25 cellular contexts compared by ENCODE assay signal in the genomic region with DNA sequence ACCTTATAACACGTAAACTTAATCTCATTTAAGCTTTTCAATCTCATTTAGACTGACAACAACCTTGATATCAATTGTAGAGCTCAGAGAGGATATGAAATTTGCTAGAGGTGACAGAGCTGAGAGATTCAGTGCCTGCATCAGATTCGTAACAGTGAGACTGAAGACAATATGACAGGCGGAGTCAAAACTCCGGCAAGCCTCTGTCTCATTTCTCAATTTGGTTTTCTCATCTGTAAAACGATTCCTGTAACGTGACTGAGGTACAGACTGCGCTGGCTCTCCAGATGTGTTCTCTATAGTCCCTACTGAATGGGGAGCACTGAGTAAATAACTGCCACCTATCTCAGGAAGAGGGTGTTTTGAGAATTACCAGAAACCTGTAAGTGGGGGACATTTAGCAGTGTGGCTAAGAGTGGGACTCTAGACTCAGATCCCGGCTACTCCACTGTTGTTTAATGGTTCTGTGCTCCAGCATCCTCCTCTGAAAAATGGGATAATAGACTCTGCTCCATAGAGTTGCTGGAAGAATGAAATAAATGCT. TPM values are rescaled to one million over a fixed set of nuclear protein-coding genes. Genes with fewer than 3 reads are reported as not detected.
DNase-seq lines count a peak whose midpoint lies in the region; ATAC-seq, FAIRE-seq and TF ChIP-seq lines count a peak whose summit lies in the region.
"Had no signal": no experiment of that assay in that cellular context is flagged by ENCODE, and none has a peak within 500 bp of the region (broad histone marks: within the 10 kb centered on the region; RNA-seq: fewer than 3 reads in every experiment).

No MANE protein-coding gene starts in this region.

- H3K4me2 ChIP-seq in GM12878 (ENCODE audit: control insufficient read depth, insufficient read depth) = no peak overlapping the region

- ATAC-seq in activated CD4-positive, alpha-beta T cell treated with anti-CD3 and anti-CD28 coated beads for 36 hours = peak; percentile 5
- ATAC-seq in GM12878 (no peak), HG02571 (IDR thresholded peaks at IDR 0.05; ENCODE audit: unreplicated experiment) (no peak)
- peak; percentile 52 for ATAC-seq in stimulated activated effector memory CD8-positive, alpha-beta T cell treated with anti-CD3 and anti-CD28 coated beads, Interleukin-12 subunit alpha, Interleukin-12 subunit beta, amount 100 ng/mL, for 72 hours
- ATAC-seq: K562 had no signal

- SMC1A ChIA-PET in GM12878 (lab: Charles Lee; ENCODE audit: uncharacterized antibody, unreplicated experiment) = interaction anchor here (0.6 to 1.2 kb wide), 2 partner anchors 93 to 1571 kb away, joined by 3 read pairs; no protein-coding TSS in a partner anchor

- no peaks in the 10 kb centered on the region for H3K36me3 Mint-ChIP-seq in activated CD4-positive, alpha-beta T cell treated with anti-CD3 and anti-CD28 coated beads for 36 hours (ENCODE audit: low read depth)
- H3K36me3 Mint-ChIP-seq in stimulated activated effector memory CD8-positive, alpha-beta T cell treated with anti-CD3 and anti-CD28 coated beads, Interleukin-12 subunit alpha, Interleukin-12 subunit beta, amount 100 ng/mL, for 72 hours = peaks cover 10% of the 10 kb centered on the region
- H3K36me3 Mint-ChIP-seq: CD4-positive, CD25-positive, alpha-beta regulatory T cell had no signal

- H3K9me3 Mint-ChIP-seq in activated CD4-positive, alpha-beta T cell treated with anti-CD3 and anti-CD28 coated beads for 36 hours (ENCODE audit: low read depth) = no peaks in the 10 kb centered on the region
- no peaks in the 10 kb centered on the region for H3K9me3 Mint-ChIP-seq in stimulated activated effector memory CD8-positive, alpha-beta T cell treated with anti-CD3 and anti-CD28 coated beads, Interleukin-12 subunit alpha, Interleukin-12 subunit beta, amount 100 ng/mL, for 72 hours

- peaks cover 39 to 49% of the 10 kb centered on the region in 2 experiments for H3K27me3 ChIP-seq in GM12878 (replicated peaks in 1 of 2; ENCODE audit: control insufficient read depth in 2 of 2, insufficient read depth in 2 of 2, low read length in 1 of 2)

- H3K27me3 Mint-ChIP-seq in activated CD4-positive, alpha-beta T cell treated with anti-CD3 and anti-CD28 coated beads for 36 hours = peaks cover 71% of the 10 kb centered on the region

- RAD21 ChIA-PET in GM12878 (lab: Charles Lee; ENCODE audit: unreplicated experiment) = no interaction called here

- no peak overlapping the region for H3K4me3 ChIP-seq in GM12878
- H3K4me3 ChIP-seq: GM23248, K562 had no signal

- WGBS in GM12878 (ENCODE audit: insufficient coverage, insufficient replicate concordance, low lambda C conversion rate, missing lambda C conversion rate) = 29% methylated on average over 8 of the region's 8 CpGs

- H2AFZ ChIP-seq in GM12878 (ENCODE audit: control insufficient read depth, low read depth, low read length) = no peak overlapping the region
- H2AFZ ChIP-seq: GM23248 had no signal

- no peak for TF ChIP-seq CTCF in GM20000 (IDR thresholded peaks at IDR 0.05; ENCODE audit: extremely low read depth, missing control alignments)
- no peak for TF ChIP-seq CTCF in GM12878 (IDR thresholded peaks at IDR 0.05 in 2 of 3, conservative IDR thresholded peaks at IDR 0.05 in 1 of 3; ENCODE audit: control insufficient read depth in 2 of 3, extremely low read depth in 1 of 3, insufficient read depth in 1 of 3, low read depth in 3 of 3, low read length in 3 of 3)

- H3K9me3 ChIP-seq in GM12878 (replicated peaks; ENCODE audit: control insufficient read depth, insufficient read depth, low read length) = no peaks in the 10 kb centered on the region; the same call in 2 of the 3 replicates
- H3K9me3 ChIP-seq: BE2C, Caco-2 had no signal

- TF ChIP-seq EP300 in GM12878 (IDR thresholded peaks at IDR 0.05; ENCODE audit: borderline replicate concordance in 1 of 2, control insufficient read depth in 1 of 2, low read depth in 2 of 2, low read length in 2 of 2) = no peak

- CTCF ChIA-PET in activated CD4-positive, alpha-beta T cell treated with anti-CD3 and anti-CD28 coated beads for 36 hours (lab: Charles Lee) = interaction anchor here (1.0 to 1.9 kb wide), 2 partner anchors 10 to 77 kb away, joined by 4 to 8 read pairs; a partner anchor contains a TSS
- CTCF ChIA-PET in GM12878 (lab: Yijun Ruan, JAX) = no interaction called here

- H3K4me3 Mint-ChIP-seq in activated CD4-positive, alpha-beta T cell treated with anti-CD3 and anti-CD28 coated beads for 36 hours = no peak overlapping the region
- no peak overlapping the region for H3K4me3 Mint-ChIP-seq in stimulated activated effector memory CD8-positive, alpha-beta T cell treated with anti-CD3 and anti-CD28 coated beads, Interleukin-12 subunit alpha, Interleukin-12 subunit beta, amount 100 ng/mL, for 72 hours

- intact Hi-C loops in activated CD4-positive, alpha-beta T cell treated with anti-CD3 and anti-CD28 coated beads for 36 hours (cut with DNase I, micrococcal nuclease) = loop anchor here in 1 of 2 experiments (10.0 kb wide), 1 partner anchor 325 kb away; no protein-coding TSS in a partner anchor
- intact Hi-C loops in GM12878 (cut with micrococcal nuclease; ENCODE audit: unreplicated experiment) = no loop called here

- no peak overlapping the region for H3K9ac ChIP-seq in GM12878 (ENCODE audit: control insufficient read depth, insufficient read depth, low read length)
- H3K9ac ChIP-seq: GM23248 had no signal

- no peak for TF ChIP-seq RAD21 in GM12878 (IDR thresholded peaks at IDR 0.05; ENCODE audit: insufficient read depth, low read depth, low read length)

- TF ChIP-seq POLR2A in GM12878 (IDR thresholded peaks at IDR 0.05; ENCODE audit: low read depth, low read length) = no peak

- no peak overlapping the region for H3K27ac ChIP-seq in GM12878 (ENCODE audit: control insufficient read depth, insufficient read depth)
- H3K27ac ChIP-seq: GM23248 had no signal

- POLR2A ChIA-PET in activated CD4-positive, alpha-beta T cell treated with anti-CD3 and anti-CD28 coated beads for 36 hours (lab: Charles Lee) = no interaction called here
- POLR2A ChIA-PET in GM12878 (lab: Charles Lee) = no interaction called here

- no peak overlapping the region for H3K27ac Mint-ChIP-seq in activated CD4-positive, alpha-beta T cell treated with anti-CD3 and anti-CD28 coated beads for 36 hours
- no peak overlapping the region for H3K27ac Mint-ChIP-seq in stimulated activated effector memory CD8-positive, alpha-beta T cell treated with anti-CD3 and anti-CD28 coated beads, Interleukin-12 subunit alpha, Interleukin-12 subunit beta, amount 100 ng/mL, for 72 hours
- H3K27ac Mint-ChIP-seq: CD4-positive, CD25-positive, alpha-beta regulatory T cell had no signal

- in situ Hi-C loops in GM12878 (cut with MboI) = no loop called here

- no TSS peak for BruUV-seq in GM12878 (replicated peaks; lab: Mats Ljungman, UMichigan)

- peak; percentile 29 for DNase-seq in activated CD4-positive, alpha-beta T cell treated with anti-CD3 and anti-CD28 coated beads for 36 hours
- no peak for DNase-seq in activated CD4-positive, alpha-beta T cell treated with anti-CD3 and anti-CD28 coated beads for 4 hours
- DNase-seq in GM20000 (ENCODE audit: low spot score) (peak; percentile 32), GM12878 (ENCODE audit: low read depth, low spot score) (no peak), midbrain (lab: John Stamatoyannopoulos, UW) (no peak), UCSD-AML1 (lab: John Stamatoyannopoulos, UW; ENCODE audit: unreplicated experiment) (no peak)
- no peak for DNase-seq in stimulated activated effector memory CD8-positive, alpha-beta T cell treated with anti-CD3 and anti-CD28 coated beads, Interleukin-12 subunit alpha, Interleukin-12 subunit beta, amount 100 ng/mL, for 72 hours (ENCODE audit: low spot score in 2 of 2)
- DNase-seq: 8988T; BE2C; Caco-2; CD4-positive, CD25-positive, alpha-beta regulatory T cell; GM23248; HCEC 1CT; NCI-H1417; NCI-H187; NCI-H2107; NCI-H510A treated with DMSO at 0.1 percent for 48 hours; NCI-H774; RPMI8226; SHP77 treated with DMSO at 0.1 percent for 48 hours had no signal

- H3K79me2 ChIP-seq in GM12878 (ENCODE audit: control insufficient read depth, insufficient read depth, low read length) = no peaks in the 10 kb centered on the region

- H4K20me1 ChIP-seq in GM12878 (ENCODE audit: control insufficient read depth, insufficient read depth) = no peaks in the 10 kb centered on the region; the same call in 1 of the 2 replicates

- H3K4me1 Mint-ChIP-seq in activated CD4-positive, alpha-beta T cell treated with anti-CD3 and anti-CD28 coated beads for 36 hours = peaks cover 41% of the 10 kb centered on the region
- peaks cover 62% of the 10 kb centered on the region for H3K4me1 Mint-ChIP-seq in stimulated activated effector memory CD8-positive, alpha-beta T cell treated with anti-CD3 and anti-CD28 coated beads, Interleukin-12 subunit alpha, Interleukin-12 subunit beta, amount 100 ng/mL, for 72 hours

- no peak for FAIRE-seq in GM12878 (lab: Jason Lieb, UNC)
- FAIRE-seq: G401.6, GM19239, K562 had no signal

- H3K36me3 ChIP-seq in GM12878 (ENCODE audit: control insufficient read depth in 2 of 2, insufficient read depth in 2 of 2, low read length in 1 of 2) = no peaks in the 10 kb centered on the region
- H3K36me3 ChIP-seq: BE2C had no signal

- H3K4me1 ChIP-seq in GM12878 (ENCODE audit: control insufficient read depth, insufficient read depth, low read length) = peaks cover 19% of the 10 kb centered on the region
- H3K4me1 ChIP-seq: BE2C had no signal

RNA-seq across cellular contexts. Expression of a gene that starts 3.0 kb away (rescaled TPM):
- not detected for total RNA-seq in activated CD4-positive, alpha-beta T cell treated with anti-CD3 and anti-CD28 coated beads for 36 hours
- total RNA-seq in GM12878 (2013; cell fraction: nucleolus; rRNA removed) = not detected in 2 replicates
- total RNA-seq in GM12878 (2014; rRNA removed) = not detected in 2 replicates
- total RNA-seq in GM12878 (2014; rRNA removed; fragmentation: Illumina TruSeq; extraction: Trizol) = not detected in 2 replicates
- not detected in 2 replicates for total RNA-seq in GM12878 (2021)
- not detected for polyA plus RNA-seq in GM12878 (2011; ENCODE audit: low read depth)
- not detected in 2 replicates for polyA plus RNA-seq in GM12878 (2011; rRNA removed)
- polyA plus RNA-seq in GM12878 (2011; cell fraction: cytosol; rRNA removed) = not detected in 2 replicates
- polyA plus RNA-seq in GM12878 (2011; cell fraction: nucleus; rRNA removed) = 0.06 TPM in 1 of 2 replicates, not detected in the other
- polyA plus RNA-seq in GM12878 (2012) = not detected in 2 replicates
- polyA plus RNA-seq in GM12878 (2014; fragmentation: Illumina TruSeq; extraction: Trizol) = not detected in 2 replicates
- polyA plus RNA-seq in GM12878 (2014; fragmentation: Nextera tagmentation; extraction: Ambion mirVana) = not detected
- polyA plus RNA-seq in GM12878 (2014; rRNA removed) = not detected in 2 replicates
- polyA plus RNA-seq in GM12878 (2016; fragmentation: Nextera tagmentation; extraction: Ambion mirVana) = not detected
- not detected in 2 replicates for polyA minus RNA-seq in GM12878 (2011; rRNA and poly(A)+ RNA removed)
- polyA minus RNA-seq in GM12878 (2011; cell fraction: cytosol; rRNA and poly(A)+ RNA removed) = not detected in 2 replicates
- polyA minus RNA-seq in GM12878 (2011; cell fraction: nucleus; rRNA and poly(A)+ RNA removed) = not detected in 2 replicates
- total RNA-seq: CD4-positive, CD25-positive, alpha-beta regulatory T cell; GM23248 had no signal
- polyA plus RNA-seq: AG04450; CD4-positive, CD25-positive, alpha-beta regulatory T cell; GM23248 had no signal

RNA-seq across cellular contexts. Expression of a gene that starts 3.2 kb away (rescaled TPM):
- not detected for total RNA-seq in activated CD4-positive, alpha-beta T cell treated with anti-CD3 and anti-CD28 coated beads for 36 hours
- total RNA-seq in GM12878 (2013; cell fraction: nucleolus; rRNA removed) = not detected in 2 replicates
- total RNA-seq in GM12878 (2014; rRNA removed) (not detected in 2 replicates), GM12878 (2014; rRNA removed; fragmentation: Illumina TruSeq; extraction: Trizol) (not detected in 2 replicates), GM12878 (2021) (not detected in 2 replicates)
- polyA plus RNA-seq in GM12878 (2011; ENCODE audit: low read depth) = not detected
- polyA plus RNA-seq in GM12878 (2011; rRNA removed) (not detected in 2 replicates), GM12878 (2014; fragmentation: Illumina TruSeq; extraction: Trizol) (not detected in 2 replicates), GM12878 (2014; fragmentation: Nextera tagmentation; extraction: Ambion mirVana) (not detected), GM12878 (2014; rRNA removed) (0.05 TPM in 1 of 2 replicates, not detected in the other), GM12878 (2016; fragmentation: Nextera tagmentation; extraction: Ambion mirVana) (not detected)
- polyA plus RNA-seq in GM12878 (2011; cell fraction: cytosol; rRNA removed) = not detected in 2 replicates
- polyA plus RNA-seq in GM12878 (2011; cell fraction: nucleus; rRNA removed) = not detected in 2 replicates
- polyA plus RNA-seq in GM12878 (2012) = not detected in 2 replicates
- polyA minus RNA-seq in GM12878 (2011; rRNA and poly(A)+ RNA removed) = not detected in 2 replicates
- polyA minus RNA-seq in GM12878 (2011; cell fraction: cytosol; rRNA and poly(A)+ RNA removed) = not detected in 2 replicates
- not detected in 2 replicates for polyA minus RNA-seq in GM12878 (2011; cell fraction: nucleus; rRNA and poly(A)+ RNA removed)
- total RNA-seq: CD4-positive, CD25-positive, alpha-beta regulatory T cell; GM23248 had no signal
- polyA plus RNA-seq: AG04450; CD4-positive, CD25-positive, alpha-beta regulatory T cell had no signal

RNA-seq across cellular contexts. Expression of a gene that starts 57.2 kb away (rescaled TPM):
- not detected for total RNA-seq in activated CD4-positive, alpha-beta T cell treated with anti-CD3 and anti-CD28 coated beads for 36 hours
- not detected in 2 replicates for total RNA-seq in GM12878 (2013; cell fraction: nucleolus; rRNA removed)
- total RNA-seq in GM12878 (2014; rRNA removed) = not detected in 2 replicates
- not detected in 2 replicates for total RNA-seq in GM12878 (2014; rRNA removed; fragmentation: Illumina TruSeq; extraction: Trizol)
- not detected in 2 replicates for total RNA-seq in GM12878 (2021)
- not detected for polyA plus RNA-seq in GM12878 (2011; ENCODE audit: low read depth)
- polyA plus RNA-seq in GM12878 (2011; rRNA removed) = 0.11 TPM in 1 of 2 replicates, not detected in the other
- polyA plus RNA-seq in GM12878 (2011; cell fraction: cytosol; rRNA removed) = 0.03 TPM in 1 of 2 replicates, not detected in the other
- polyA plus RNA-seq in GM12878 (2011; cell fraction: nucleus; rRNA removed) = 0.04 and 0.16 TPM in 2 replicates
- not detected in 2 replicates for polyA plus RNA-seq in GM12878 (2012)
- not detected in 2 replicates for polyA plus RNA-seq in GM12878 (2014; fragmentation: Illumina TruSeq; extraction: Trizol)
- not detected for polyA plus RNA-seq in GM12878 (2014; fragmentation: Nextera tagmentation; extraction: Ambion mirVana)
- polyA plus RNA-seq in GM12878 (2014; rRNA removed) = not detected in 2 replicates
- under 1 TPM in 1 of 2 experiments, not detected in 1; 0.05 TPM for polyA plus RNA-seq in GM12878 (2016; fragmentation: Nextera tagmentation; extraction: Ambion mirVana)
- polyA minus RNA-seq in GM12878 (2011; rRNA and poly(A)+ RNA removed) = not detected in 2 replicates
- not detected in 2 replicates for polyA minus RNA-seq in GM12878 (2011; cell fraction: cytosol; rRNA and poly(A)+ RNA removed)
- not detected in 2 replicates for polyA minus RNA-seq in GM12878 (2011; cell fraction: nucleus; rRNA and poly(A)+ RNA removed)
- total RNA-seq: Caco-2; CD4-positive, CD25-positive, alpha-beta regulatory T cell; GM23248; K562 had no signal
- polyA plus RNA-seq: AG04450; CD4-positive, CD25-positive, alpha-beta regulatory T cell had no signal

Comparison
In these comparisons a context has a peak if more than half of its experiments do, and no peak if none do; other contexts are left out.
1. DNase-seq: peak in activated CD4-positive, alpha-beta T cell treated with anti-CD3 and anti-CD28 coated beads for 36 hours (single experiment) and GM20000 (single experiment); none in activated CD4-positive, alpha-beta T cell treated with anti-CD3 and anti-CD28 coated beads for 4 hours (0 of 2), GM12878 (single experiment), stimulated activated effector memory CD8-positive, alpha-beta T cell treated with anti-CD3 and anti-CD28 coated beads, Interleukin-12 subunit alpha, Interleukin-12 subunit beta, amount 100 ng/mL, for 72 hours (0 of 2), midbrain (single experiment) and UCSD-AML1 (single experiment).
2. ATAC-seq: peak in activated CD4-positive, alpha-beta T cell treated with anti-CD3 and anti-CD28 coated beads for 36 hours (single experiment) and stimulated activated effector memory CD8-positive, alpha-beta T cell treated with anti-CD3 and anti-CD28 coated beads, Interleukin-12 subunit alpha, Interleukin-12 subunit beta, amount 100 ng/mL, for 72 hours (single experiment); none in GM12878 (single experiment) and HG02571 (single experiment).